In the genomic region with DNA sequence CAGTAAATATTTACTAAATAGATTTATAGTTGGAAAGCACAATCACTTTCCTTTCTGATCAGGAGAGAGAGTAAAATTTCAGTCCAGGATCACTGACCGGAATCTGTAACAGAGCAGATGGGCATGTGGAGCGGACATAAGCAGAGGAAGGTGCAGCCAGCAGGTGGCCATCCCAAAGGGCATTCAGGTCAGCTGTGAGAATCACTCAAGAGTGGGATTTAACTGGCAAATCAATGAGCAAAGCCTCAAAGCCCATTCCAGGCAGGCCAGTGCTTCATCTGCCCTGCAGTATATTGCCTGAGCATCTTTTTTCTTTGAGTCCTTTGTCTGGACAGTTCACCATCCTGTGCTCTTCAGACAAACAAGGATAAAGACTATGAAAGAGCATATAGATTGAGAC, we compare ENCODE assay signal across 26 cellular contexts.
DNase-seq lines count a peak whose midpoint lies in the region; ATAC-seq and TF ChIP-seq lines count a peak whose summit lies in the region.
"Had no signal": no experiment of that assay in that cellular context is flagged by ENCODE, and none has a peak within 500 bp of the region (broad histone marks: within the 10 kb centered on the region; RNA-seq: fewer than 3 reads in every experiment).

No MANE protein-coding gene starts in this region.

- H3K27me3 ChIP-seq in Peyer's patch (no peaks in the 10 kb centered on the region), mucosa of rectum (ENCODE audit: control insufficient read depth in 2 of 2, insufficient read depth in 2 of 2, low read length in 2 of 2) (no peaks in the 10 kb centered on the region), tibial artery (no peaks in the 10 kb centered on the region)
- H3K27me3 ChIP-seq: cardiac muscle cell had no signal

- H3K27ac Mint-ChIP-seq in brain, result peak overlapping the region; percentile 16 to 92 (median 52)
- H3K27ac Mint-ChIP-seq: activated CD4-positive, alpha-beta memory T cell treated with anti-CD3 and anti-CD28 coated beads, Interleukin-2, amount 10 ng/mL, durations not matched to agents 7 days and 5 days; CD8-positive, alpha-beta T cell had no signal

- H3K4me1 Mint-ChIP-seq in brain, result peaks cover 54% of the 10 kb centered on the region
- H3K4me1 Mint-ChIP-seq: activated CD4-positive, alpha-beta memory T cell treated with anti-CD3 and anti-CD28 coated beads, Interleukin-2, amount 10 ng/mL, durations not matched to agents 7 days and 5 days had no signal

- H3K4me3 Mint-ChIP-seq in brain, result no peak overlapping the region
- H3K4me3 Mint-ChIP-seq: activated CD4-positive, alpha-beta memory T cell treated with anti-CD3 and anti-CD28 coated beads, Interleukin-2, amount 10 ng/mL, durations not matched to agents 7 days and 5 days; CD8-positive, alpha-beta T cell; neural crest cell had no signal

- TF ChIP-seq POLR2A in Peyer's patch (IDR thresholded peaks at IDR 0.05), result no peak

- intact Hi-C loops in tibial artery (cut with DNase I; ENCODE audit: low total_unique reads), result no loop called here

- H3K36me3 ChIP-seq in Peyer's patch, result no peaks in the 10 kb centered on the region
- no peaks in the 10 kb centered on the region for H3K36me3 ChIP-seq in mucosa of rectum (ENCODE audit: control insufficient read depth in 2 of 2, insufficient read depth in 2 of 2, low read length in 2 of 2)
- H3K36me3 ChIP-seq in tibial artery, result no peaks in the 10 kb centered on the region
- H3K36me3 ChIP-seq: cardiac muscle cell had no signal

- H3K9me3 ChIP-seq in Peyer's patch (no peaks in the 10 kb centered on the region), mucosa of rectum (ENCODE audit: control insufficient read depth in 2 of 2, low read length in 2 of 2) (no peaks in the 10 kb centered on the region), tibial artery (no peaks in the 10 kb centered on the region)
- H3K9me3 ChIP-seq: psoas muscle had no signal

- H3K4me1 ChIP-seq in Peyer's patch (peaks cover 0 to 33% (median 2%) of the 10 kb centered on the region in 4 donors), mucosa of rectum (ENCODE audit: control insufficient read depth in 2 of 2, insufficient read depth in 2 of 2, low read length in 2 of 2) (peaks cover 10 to 11% of the 10 kb centered on the region in 2 donors), tibial artery (peaks cover 0 to 43% (median 5%) of the 10 kb centered on the region in 4 donors)

- peaks cover 0 to 5% (median 0%) of the 10 kb centered on the region in 5 experiments for H3K9me3 Mint-ChIP-seq in brain
- H3K9me3 Mint-ChIP-seq: activated CD4-positive, alpha-beta memory T cell treated with anti-CD3 and anti-CD28 coated beads, Interleukin-2, amount 10 ng/mL, durations not matched to agents 7 days and 5 days; CD8-positive, alpha-beta T cell; neural crest cell had no signal

- H3K27me3 Mint-ChIP-seq in brain, result no peaks in the 10 kb centered on the region
- H3K27me3 Mint-ChIP-seq: activated CD4-positive, alpha-beta memory T cell treated with anti-CD3 and anti-CD28 coated beads, Interleukin-2, amount 10 ng/mL, durations not matched to agents 7 days and 5 days had no signal

- ATAC-seq in HG03159 (IDR thresholded peaks at IDR 0.05; ENCODE audit: unreplicated experiment), result no peak
- ATAC-seq: CD8-positive, alpha-beta T cell; foreskin keratinocyte; GM12878 had no signal

- no peak for DNase-seq in Peyer's patch
- DNase-seq in tibial artery, result no peak
- no peak for DNase-seq in 8988T
- DNase-seq in superior temporal gyrus (ENCODE audit: extremely low spot score), result no peak
- DNase-seq: activated CD4-positive, alpha-beta memory T cell treated with anti-CD3 and anti-CD28 coated beads, Interleukin-2, amount 10 ng/mL, durations not matched to agents 7 days and 5 days; amniotic stem cell; CD8-positive, alpha-beta T cell; DMS153; foreskin keratinocyte; Karpas-422; midbrain; NCI-H2081; NCI-H510A; psoas muscle; RPMI8226; stimulated activated CD8-positive, alpha-beta memory T cell treated with anti-CD3 and anti-CD28 coated beads, Interleukin-4, amount 100 ng/mL, for 48 hours; substantia nigra; T1000 had no signal

- no peaks in the 10 kb centered on the region for H3K36me3 Mint-ChIP-seq in brain
- H3K36me3 Mint-ChIP-seq: CD8-positive, alpha-beta T cell had no signal

- no peak for TF ChIP-seq CTCF in Peyer's patch (IDR thresholded peaks at IDR 0.05)
- TF ChIP-seq CTCF in brain (conservative IDR thresholded peaks at IDR 0.05), result no peak
- TF ChIP-seq CTCF in tibial artery (IDR thresholded peaks at IDR 0.05), result no peak

- no peak overlapping the region for H3K9ac ChIP-seq in mucosa of rectum (ENCODE audit: low read depth in 1 of 2, low read length in 2 of 2)

- H3K4me3 ChIP-seq in Peyer's patch (no peak overlapping the region), mucosa of rectum (ENCODE audit: low read length in 2 of 2) (no peak overlapping the region), tibial artery (no peak overlapping the region)
- H3K4me3 ChIP-seq: cardiac muscle cell, dorsolateral prefrontal cortex, GM12878, psoas muscle had no signal

- H3K27ac ChIP-seq in Peyer's patch, result peak overlapping the region in 3 of 4 donors; percentile 24 to 59 (median 26)
- peak overlapping the region; percentile 56 to 66 for H3K27ac ChIP-seq in mucosa of rectum (ENCODE audit: low read depth in 2 of 2, low read length in 2 of 2)
- H3K27ac ChIP-seq in tibial artery, result peak overlapping the region; percentile 53 to 55
- H3K27ac ChIP-seq: cardiac muscle cell, epithelial cell of prostate, foreskin keratinocyte had no signal
